Comparison of ENCODE assay signal across 25 cellular contexts in genomic region chr11:120748485-120748814, GRCh38.
DNase-seq lines count a peak whose midpoint lies in the region; ATAC-seq and TF ChIP-seq lines count a peak whose summit lies in the region.
"Had no signal": no experiment of that assay in that cellular context is flagged by ENCODE, and none has a peak within 500 bp of the region (broad histone marks: within the 10 kb centered on the region; RNA-seq: fewer than 3 reads in every experiment).

No MANE protein-coding gene starts in this region.

- CTCF ChIA-PET in SK-N-SH (lab: Yijun Ruan, JAX) = interaction anchor here (1.0 to 2.3 kb wide), 4 partner anchors 34 to 64 kb away, joined by 3 to 10 read pairs (median 6); no protein-coding TSS in a partner anchor

- H3K27me3 ChIP-seq in SK-N-SH (ENCODE audit: insufficient read depth) = no peaks in the 10 kb centered on the region
- H3K27me3 ChIP-seq in thyroid gland = no peaks in the 10 kb centered on the region
- H3K27me3 ChIP-seq: adrenal gland, Peyer's patch, SJSA1 had no signal

- no peaks in the 10 kb centered on the region for H3F3A ChIP-seq in SK-N-SH (replicated peaks; ENCODE audit: insufficient read depth)

- TF ChIP-seq POLR2A in thyroid gland (IDR thresholded peaks at IDR 0.05) = no peak

- intact Hi-C loops in thyroid gland (cut with DNase I) = no loop called here

- H3K79me2 ChIP-seq in SK-N-SH (ENCODE audit: insufficient read depth) = no peaks in the 10 kb centered on the region

- TF ChIP-seq EP300 in SK-N-SH (IDR thresholded peaks at IDR 0.05; ENCODE audit: borderline replicate concordance in 1 of 2, low read depth in 1 of 2, low read length in 1 of 2) = no peak

- no peak overlapping the region for H3K4me2 ChIP-seq in SK-N-SH

- WGBS in SK-N-SH (ENCODE audit: low lambda C conversion rate) = 55% methylated on average over 3 of the region's 3 CpGs
- 50 to 57% methylated on average over 3 of the region's 3 CpGs for WGBS in thyroid gland, 2 donors

- TF ChIP-seq RAD21 in SK-N-SH (IDR thresholded peaks at IDR 0.05; ENCODE audit: low read length) = no peak

- POLR2A ChIA-PET in SK-N-SH (lab: Yijun Ruan, JAX) = interaction anchor here (1.7 kb wide), 1 partner anchor 9 kb away, joined by 4 read pairs; no protein-coding TSS in a partner anchor

- peak overlapping the region in 1 of 2 experiments; percentile 64; a peak in 2 of 4 replicates for H3K27ac ChIP-seq in SK-N-SH (ENCODE audit: low read depth in 2 of 2, low read length in 1 of 2)
- H3K27ac ChIP-seq in thyroid gland = no peak overlapping the region
- H3K27ac ChIP-seq: adrenal gland, C4-2B, coronary artery, gastrocnemius medialis, Peyer's patch, SJSA1 had no signal

- no peak for ATAC-seq in SK-N-SH treated with all-trans-retinoic acid at 6 μM for 48 hours
- ATAC-seq: activated CD4-positive, alpha-beta T cell treated with anti-CD3 and anti-CD28 coated beads for 36 hours; gastrocnemius medialis; left lobe of liver; stimulated activated effector memory CD8-positive, alpha-beta T cell treated with anti-CD3 and anti-CD28 coated beads, Interleukin-12 subunit alpha, Interleukin-12 subunit beta, amount 100 ng/mL, for 72 hours had no signal

- no peaks in the 10 kb centered on the region for H3K9me3 ChIP-seq in SK-N-SH
- H3K9me3 ChIP-seq in thyroid gland = no peaks in the 10 kb centered on the region
- H3K9me3 ChIP-seq: adrenal gland, gastrocnemius medialis, Peyer's patch, SJSA1 had no signal

- no peaks in the 10 kb centered on the region for H3K9me2 ChIP-seq in SK-N-SH

- H3K36me3 ChIP-seq in SK-N-SH (replicated peaks in 1 of 2; ENCODE audit: control insufficient read depth in 1 of 2, insufficient read depth in 2 of 2, low read length in 1 of 2) (no peaks in the 10 kb centered on the region), thyroid gland (no peaks in the 10 kb centered on the region)
- H3K36me3 ChIP-seq: adrenal gland, gastrocnemius medialis, Peyer's patch, SJSA1 had no signal

- H3K9ac ChIP-seq in SK-N-SH = no peak overlapping the region

- peak; percentile 25 for DNase-seq in SK-N-SH
- peak; percentile 70 for DNase-seq in NCI-H1105 (lab: John Stamatoyannopoulos, UW)
- DNase-seq in OCI-M1 (lab: John Stamatoyannopoulos, UW) = peak; percentile 23
- peak; percentile 12 to 18 for DNase-seq in thyroid gland
- no peak for DNase-seq in AG08395 (ENCODE audit: low spot score)
- DNase-seq in NCI-H2107 treated with DMSO at 0.1 percent for 48 hours (lab: John Stamatoyannopoulos, UW; ENCODE audit: unreplicated experiment) = no peak
- no peak for DNase-seq in DMS53 (lab: John Stamatoyannopoulos, UW)
- DNase-seq: activated CD4-positive, alpha-beta T cell treated with anti-CD3 and anti-CD28 coated beads for 36 hours; activated naive CD4-positive, alpha-beta T cell treated with Interleukin-2 at 50 U/mL for 16 hours; activated T-cell treated with anti-CD3 and anti-CD28 coated beads, Interleukin-2, amount 50 U/mL, for 48 hours; adrenal gland; Calu3; endodermal cell; gastrocnemius medialis; hippocampal formation; naive B cell; Peyer's patch; small intestine; stimulated activated CD4-positive, alpha-beta T cell treated with anti-CD3 and anti-CD28 coated beads, Interleukin-2, amount 100 ng/mL, for 24 hours had no signal

- H3K4me1 ChIP-seq in SK-N-SH (ENCODE audit: control insufficient read depth in 1 of 2, insufficient read depth in 2 of 2, low read depth in 1 of 2, low read length in 1 of 2) (peaks cover 0 to 59% of the 10 kb centered on the region in 2 experiments; a peak in 3 of 4 replicates), thyroid gland (peaks cover 7 to 11% of the 10 kb centered on the region in 2 donors)
- H3K4me1 ChIP-seq: adrenal gland, gastrocnemius medialis, Peyer's patch, SJSA1 had no signal

- no peak overlapping the region for H2AFZ ChIP-seq in SK-N-SH (ENCODE audit: low read depth)

- TF ChIP-seq CTCF in SK-N-SH (IDR thresholded peaks at IDR 0.05) (no peak), thyroid gland (IDR thresholded peaks at IDR 0.05) (no peak)

- no peaks in the 10 kb centered on the region for H4K20me1 ChIP-seq in SK-N-SH (ENCODE audit: insufficient read depth)

- no peak overlapping the region for H3K4me3 ChIP-seq in SK-N-SH (ENCODE audit: low read depth in 2 of 2, low read length in 1 of 2)
- no peak overlapping the region for H3K4me3 ChIP-seq in thyroid gland (replicated peaks in 1 of 3)
- H3K4me3 ChIP-seq: adrenal gland, coronary artery, gastrocnemius medialis, Peyer's patch, SJSA1 had no signal

TF ChIP-seq in SK-N-SH, 30 proteins besides CTCF, POLR2A, EP300 and RAD21 (continues in another document):
- TF ChIP-seq SIN3A (IDR thresholded peaks at IDR 0.05; ENCODE audit: borderline replicate concordance, low read depth, low read length) (no peak), POLR2AphosphoS5 (IDR thresholded peaks at IDR 0.05; ENCODE audit: low read depth, low read length) (no peak), JUND (IDR thresholded peaks at IDR 0.05) (no peak), CHD2 (IDR thresholded peaks at IDR 0.05; ENCODE audit: low read length, partially characterized antibody) (no peak), ZBTB33 (IDR thresholded peaks at IDR 0.05; ENCODE audit: borderline replicate concordance, low read depth) (no peak), GATA2 (CRISPR knock-in tag; IDR thresholded peaks at IDR 0.05) (no peak), TEAD4 (IDR thresholded peaks at IDR 0.05; ENCODE audit: borderline replicate concordance, insufficient read depth) (no peak), MXI1 (IDR thresholded peaks at IDR 0.05; ENCODE audit: low read depth, low read length) (no peak), TAF1 (IDR thresholded peaks at IDR 0.05; ENCODE audit: borderline replicate concordance, low read depth, low read length) (no peak), EZH2phosphoT487 (IDR thresholded peaks at IDR 0.05; ENCODE audit: borderline replicate concordance, low read depth) (no peak), FOXM1 (IDR thresholded peaks at IDR 0.05; ENCODE audit: low read depth) (no peak), RXRA (IDR thresholded peaks at IDR 0.05; ENCODE audit: borderline replicate concordance, low read depth) (no peak), ELF1 (IDR thresholded peaks at IDR 0.05) (no peak)

TF ChIP-seq in SK-N-SH treated with all-trans-retinoic acid at 6 μM for 48 hours, 23 proteins besides CTCF, POLR2A, EP300 and RAD21:
- TF ChIP-seq GLIS3 (CRISPR knock-in tag; IDR thresholded peaks at IDR 0.05) = no peak
- TF ChIP-seq ZC3H10 (CRISPR knock-in tag; IDR thresholded peaks at IDR 0.05) = no peak
- TF ChIP-seq CSDC2 (CRISPR knock-in tag; IDR thresholded peaks at IDR 0.05) = no peak
- no peak for TF ChIP-seq ESRRG (CRISPR knock-in tag; IDR thresholded peaks at IDR 0.05)
- no peak for TF ChIP-seq TCF4 (CRISPR knock-in tag; IDR thresholded peaks at IDR 0.05; ENCODE audit: borderline replicate concordance)
- TF ChIP-seq ZNF565 (CRISPR knock-in tag; conservative IDR thresholded peaks at IDR 0.05; ENCODE audit: low read depth) = no peak
- no peak for TF ChIP-seq CSRNP3 (CRISPR knock-in tag; IDR thresholded peaks at IDR 0.05)
- no peak for TF ChIP-seq PPARA (CRISPR knock-in tag; IDR thresholded peaks at IDR 0.05; ENCODE audit: borderline replicate concordance)
- TF ChIP-seq RARB (CRISPR knock-in tag; IDR thresholded peaks at IDR 0.05) = no peak
- TF ChIP-seq TOX (CRISPR knock-in tag; IDR thresholded peaks at IDR 0.05; ENCODE audit: borderline replicate concordance) = no peak
- no peak for TF ChIP-seq ZNF8 (CRISPR knock-in tag; IDR thresholded peaks at IDR 0.05)
- no peak for TF ChIP-seq CREB5 (CRISPR knock-in tag; IDR thresholded peaks at IDR 0.05; ENCODE audit: low read depth)
- no peak for TF ChIP-seq BACH2 (CRISPR knock-in tag; IDR thresholded peaks at IDR 0.05; ENCODE audit: borderline replicate concordance)

Comparison
In these comparisons a context has a peak if more than half of its experiments do, and no peak if none do; other contexts are left out.
1. DNase-seq: peak in SK-N-SH (single experiment), NCI-H1105 (single experiment), OCI-M1 (single experiment) and thyroid gland (2 of 2); none in AG08395 (single experiment), NCI-H2107 treated with DMSO at 0.1 percent for 48 hours (single experiment) and DMS53 (single experiment).